Comparison of ENCODE assay signal across 15 cellular contexts in genomic region chr2:33342171-33342570, GRCh38.
"Had no signal": no experiment of that assay in that cellular context is flagged by ENCODE, and none has a peak within 500 bp of the region (broad histone marks: within the 10 kb centered on the region; RNA-seq: fewer than 3 reads in every experiment).

No MANE protein-coding gene starts in this region.

- H3K4me1 ChIP-seq: gastrocnemius medialis had no signal

- ATAC-seq: gastrocnemius medialis; left cardiac atrium; stimulated activated naive CD8-positive, alpha-beta T cell treated with anti-CD3 and anti-CD28 coated beads, Interleukin-15, Interleukin-2, amounts not matched to agents 100 U/mL and 50 U/mL, for 24 hours had no signal

- H3K4me3 ChIP-seq: gastrocnemius medialis, heart right ventricle, ovary had no signal

- DNase-seq: activated CD4-positive, alpha-beta T cell treated with anti-CD3 and anti-CD28 coated beads, Interleukin-2, amount 50 U/mL, for 1 hour; activated CD4-positive, CD25-positive, alpha-beta regulatory T cell; activated CD8-positive, alpha-beta memory T cell treated with anti-CD3 and anti-CD28 coated beads for 24 hours; activated naive CD8-positive, alpha-beta T cell treated with anti-CD3 and anti-CD28 coated beads for 36 hours; amygdala; brain microvascular endothelial cell; gastrocnemius medialis; heart right ventricle; left cardiac atrium; naive B cell; ovary; stimulated activated CD4-positive, alpha-beta T cell treated with anti-CD3 and anti-CD28 coated beads, Interleukin-4, amount 100 ng/mL, for 24 hours; stimulated activated CD8-positive, alpha-beta memory T cell treated with anti-CD3 and anti-CD28 coated beads, Interleukin-4, amount 100 ng/mL, for 48 hours; stimulated activated naive CD8-positive, alpha-beta T cell treated with anti-CD3 and anti-CD28 coated beads, Interleukin-15, Interleukin-2, amounts not matched to agents 100 U/mL and 50 U/mL, for 24 hours; SW 1271 had no signal

- H3K36me3 ChIP-seq: gastrocnemius medialis, ovary had no signal

- H3K27me3 ChIP-seq: brain microvascular endothelial cell, gastrocnemius medialis, heart right ventricle, ovary had no signal

- H3K27ac ChIP-seq: brain microvascular endothelial cell, ovary had no signal

- H3K9me3 ChIP-seq: gastrocnemius medialis, heart right ventricle, ovary had no signal
